ENCODE assay signal across 9 cellular contexts in genomic region chr9:94178927-94179326, GRCh38.
DNase-seq lines count a peak whose midpoint lies in the region; ATAC-seq and TF ChIP-seq lines count a peak whose summit lies in the region.
"Had no signal": no experiment of that assay in that cellular context is flagged by ENCODE, and none has a peak within 500 bp of the region (broad histone marks: within the 10 kb centered on the region; RNA-seq: fewer than 3 reads in every experiment).

No MANE protein-coding gene starts in this region.

- DNase-seq in activated naive CD4-positive, alpha-beta T cell treated with anti-CD3 and anti-CD28 coated beads, Interleukin-2, amount 10 ng/mL, durations not matched to agents 7 days and 5 days, result no peak
- no peak for DNase-seq in stimulated activated naive B cell treated with anti-CD40 and anti-IgM and Interleukin-4, amounts not matched to agents 10 μg/mL and 1 μg/mL and 100 μg/mL, for 72 hours
- no peak for DNase-seq in DMS79 (lab: John Stamatoyannopoulos, UW)
- no peak for DNase-seq in HEK293T (ENCODE audit: extremely low spot score)
- DNase-seq: effector CD4-positive, alpha-beta T cell had no signal

- peaks cover 79% of the 10 kb centered on the region for H3K4me1 Mint-ChIP-seq in activated naive CD4-positive, alpha-beta T cell treated with anti-CD3 and anti-CD28 coated beads, Interleukin-2, amount 50 U/mL, for 24 hours
- peaks cover 39% of the 10 kb centered on the region for H3K4me1 Mint-ChIP-seq in activated naive CD4-positive, alpha-beta T cell treated with anti-CD3 and anti-CD28 coated beads, Interleukin-2, amount 10 ng/mL, durations not matched to agents 7 days and 5 days
- peaks cover 47 to 75% of the 10 kb centered on the region in 2 donors for H3K4me1 Mint-ChIP-seq in stimulated activated naive B cell treated with anti-CD40 and anti-IgM and Interleukin-4, amounts not matched to agents 10 μg/mL and 1 μg/mL and 100 μg/mL, for 72 hours

- H3K9me3 Mint-ChIP-seq in activated naive CD4-positive, alpha-beta T cell treated with anti-CD3 and anti-CD28 coated beads, Interleukin-2, amount 50 U/mL, for 24 hours, result no peaks in the 10 kb centered on the region
- H3K9me3 Mint-ChIP-seq in activated naive CD4-positive, alpha-beta T cell treated with anti-CD3 and anti-CD28 coated beads, Interleukin-2, amount 10 ng/mL, durations not matched to agents 7 days and 5 days, result no peaks in the 10 kb centered on the region
- H3K9me3 Mint-ChIP-seq in stimulated activated naive B cell treated with anti-CD40 and anti-IgM and Interleukin-4, amounts not matched to agents 10 μg/mL and 1 μg/mL and 100 μg/mL, for 72 hours, result no peaks in the 10 kb centered on the region

- peaks cover 13% of the 10 kb centered on the region for H3K36me3 Mint-ChIP-seq in activated naive CD4-positive, alpha-beta T cell treated with anti-CD3 and anti-CD28 coated beads, Interleukin-2, amount 50 U/mL, for 24 hours
- H3K36me3 Mint-ChIP-seq in activated naive CD4-positive, alpha-beta T cell treated with anti-CD3 and anti-CD28 coated beads, Interleukin-2, amount 10 ng/mL, durations not matched to agents 7 days and 5 days, result peaks cover 50% of the 10 kb centered on the region
- H3K36me3 Mint-ChIP-seq in stimulated activated naive B cell treated with anti-CD40 and anti-IgM and Interleukin-4, amounts not matched to agents 10 μg/mL and 1 μg/mL and 100 μg/mL, for 72 hours, result peaks cover 34 to 55% of the 10 kb centered on the region in 2 donors

- peak overlapping the region; percentile 10 for H3K27ac Mint-ChIP-seq in activated naive CD4-positive, alpha-beta T cell treated with anti-CD3 and anti-CD28 coated beads, Interleukin-2, amount 50 U/mL, for 24 hours
- no peak overlapping the region for H3K27ac Mint-ChIP-seq in activated naive CD4-positive, alpha-beta T cell treated with anti-CD3 and anti-CD28 coated beads, Interleukin-2, amount 10 ng/mL, durations not matched to agents 7 days and 5 days
- peak overlapping the region; percentile 84 for H3K27ac Mint-ChIP-seq in stimulated activated naive B cell treated with anti-CD40 and anti-IgM and Interleukin-4, amounts not matched to agents 10 μg/mL and 1 μg/mL and 100 μg/mL, for 72 hours

- ATAC-seq in HG02571 (IDR thresholded peaks at IDR 0.05; ENCODE audit: unreplicated experiment) (peak; percentile 78), HG03575 (IDR thresholded peaks at IDR 0.05; ENCODE audit: extremely low read depth, insufficient number of reproducible peaks, low FRiP score, unreplicated experiment) (peak; percentile 52), HG03175 (IDR thresholded peaks at IDR 0.05; ENCODE audit: unreplicated experiment) (no peak)
- ATAC-seq in stimulated activated naive B cell treated with anti-CD40 and anti-IgM and Interleukin-4, amounts not matched to agents 10 μg/mL and 1 μg/mL and 100 μg/mL, for 72 hours (replicated peaks), result peak; percentile 64 to 71

- CTCF ChIA-PET in activated naive CD4-positive, alpha-beta T cell treated with anti-CD3 and anti-CD28 coated beads, Interleukin-2, amount 10 ng/mL, durations not matched to agents 7 days and 5 days (lab: Charles Lee), result no interaction called here
- CTCF ChIA-PET in HEK293T (lab: Yijun Ruan, JAX), result no interaction called here

- no peaks in the 10 kb centered on the region for H3K27me3 Mint-ChIP-seq in activated naive CD4-positive, alpha-beta T cell treated with anti-CD3 and anti-CD28 coated beads, Interleukin-2, amount 50 U/mL, for 24 hours
- H3K27me3 Mint-ChIP-seq in activated naive CD4-positive, alpha-beta T cell treated with anti-CD3 and anti-CD28 coated beads, Interleukin-2, amount 10 ng/mL, durations not matched to agents 7 days and 5 days, result no peaks in the 10 kb centered on the region
- no peaks in the 10 kb centered on the region for H3K27me3 Mint-ChIP-seq in stimulated activated naive B cell treated with anti-CD40 and anti-IgM and Interleukin-4, amounts not matched to agents 10 μg/mL and 1 μg/mL and 100 μg/mL, for 72 hours

- no peak overlapping the region for H3K4me3 Mint-ChIP-seq in activated naive CD4-positive, alpha-beta T cell treated with anti-CD3 and anti-CD28 coated beads, Interleukin-2, amount 50 U/mL, for 24 hours
- no peak overlapping the region for H3K4me3 Mint-ChIP-seq in activated naive CD4-positive, alpha-beta T cell treated with anti-CD3 and anti-CD28 coated beads, Interleukin-2, amount 10 ng/mL, durations not matched to agents 7 days and 5 days
- H3K4me3 Mint-ChIP-seq in stimulated activated naive B cell treated with anti-CD40 and anti-IgM and Interleukin-4, amounts not matched to agents 10 μg/mL and 1 μg/mL and 100 μg/mL, for 72 hours, result no peak overlapping the region

- POLR2A ChIA-PET in HEK293T (lab: Yijun Ruan, JAX), result no interaction called here

TF ChIP-seq in HEK293T, 16 proteins besides CTCF, POLR2A, EP300 and RAD21:
- no peak for TF ChIP-seq FOXA1 (IDR thresholded peaks at IDR 0.05)
- TF ChIP-seq TARDBP (IDR thresholded peaks at IDR 0.05), result no peak
- TF ChIP-seq FOXM1 (IDR thresholded peaks at IDR 0.05; ENCODE audit: borderline replicate concordance), result no peak
- TF ChIP-seq L3MBTL2 (conservative IDR thresholded peaks at IDR 0.05), result no peak
- no peak for TF ChIP-seq PKNOX1 (IDR thresholded peaks at IDR 0.05)
- no peak for TF ChIP-seq CTBP1 (IDR thresholded peaks at IDR 0.05; ENCODE audit: borderline replicate concordance)
- TF ChIP-seq HDGF (IDR thresholded peaks at IDR 0.05; ENCODE audit: borderline replicate concordance), result no peak
- no peak for TF ChIP-seq ARNT (IDR thresholded peaks at IDR 0.05)
- no peak for TF ChIP-seq LEF1 (IDR thresholded peaks at IDR 0.05; ENCODE audit: borderline replicate concordance)
- no peak for TF ChIP-seq FOXK2 (IDR thresholded peaks at IDR 0.05)
- no peak for TF ChIP-seq BHLHE40 (IDR thresholded peaks at IDR 0.05; ENCODE audit: borderline replicate concordance)
- no peak for TF ChIP-seq ELF4 (IDR thresholded peaks at IDR 0.05)
- TF ChIP-seq NFRKB (IDR thresholded peaks at IDR 0.05), result no peak
- TF ChIP-seq SP1 (IDR thresholded peaks at IDR 0.05), result no peak
- no peak for TF ChIP-seq SUZ12 (IDR thresholded peaks at IDR 0.05)
